Comparison of ENCODE assay signal across 21 cellular contexts in genomic region chr11:110409174-110409573, GRCh38. TPM values are rescaled to one million over a fixed set of nuclear protein-coding genes. Genes with fewer than 3 reads are reported as not detected.
DNase-seq lines count a peak whose midpoint lies in the region; ATAC-seq and TF ChIP-seq lines count a peak whose summit lies in the region.
"Had no signal": no experiment of that assay in that cellular context is flagged by ENCODE, and none has a peak within 500 bp of the region (broad histone marks: within the 10 kb centered on the region; RNA-seq: fewer than 3 reads in every experiment).

No MANE protein-coding gene starts in this region.

- intact Hi-C loops in naive thymus-derived CD4-positive, alpha-beta T cell (cut with micrococcal nuclease): no loop called here
- intact Hi-C loops in posterior cingulate gyrus (cut with DNase I): no loop called here

- no peak overlapping the region for H3K4me3 Mint-ChIP-seq in naive thymus-derived CD4-positive, alpha-beta T cell
- H3K4me3 Mint-ChIP-seq in HFFc6: no peak overlapping the region
- H3K4me3 Mint-ChIP-seq: activated naive CD8-positive, alpha-beta T cell treated with anti-CD3 and anti-CD28 coated beads, Interleukin-2, amount 50 U/mL, for 24 hours; activated T-helper 17 cell treated with anti-CD3 and anti-CD28 coated beads, Interleukin-2, amount 50 U/mL, for 72 hours had no signal

- H3K9me3 ChIP-seq in naive thymus-derived CD4-positive, alpha-beta T cell (ENCODE audit: control insufficient read depth in 2 of 3, low read length in 3 of 3): no peaks in the 10 kb centered on the region
- H3K9me3 ChIP-seq: BE2C, SJCRH30, thoracic aorta had no signal

- no peaks in the 10 kb centered on the region for H3K36me3 Mint-ChIP-seq in naive thymus-derived CD4-positive, alpha-beta T cell
- no peaks in the 10 kb centered on the region for H3K36me3 Mint-ChIP-seq in HFFc6 (ENCODE audit: low read depth)

- no peak overlapping the region for H3K27ac ChIP-seq in naive thymus-derived CD4-positive, alpha-beta T cell (ENCODE audit: low read depth, low read length)
- H3K27ac ChIP-seq: parathyroid adenoma, SJCRH30, skin epidermis, thoracic aorta had no signal

- peak; percentile 31 for ATAC-seq in naive thymus-derived CD4-positive, alpha-beta T cell
- ATAC-seq in GM21786 (IDR thresholded peaks at IDR 0.05; ENCODE audit: unreplicated experiment): no peak
- ATAC-seq: activated naive CD8-positive, alpha-beta T cell treated with anti-CD3 and anti-CD28 coated beads, Interleukin-2, amount 50 U/mL, for 24 hours; activated T-helper 17 cell treated with anti-CD3 and anti-CD28 coated beads, Interleukin-2, amount 50 U/mL, for 72 hours had no signal

- H3K4me1 Mint-ChIP-seq in naive thymus-derived CD4-positive, alpha-beta T cell: peaks cover 0 to 2% (median 0%) of the 10 kb centered on the region in 7 donors
- H3K4me1 Mint-ChIP-seq in HFFc6 (ENCODE audit: low read depth): no peaks in the 10 kb centered on the region
- H3K4me1 Mint-ChIP-seq: activated naive CD8-positive, alpha-beta T cell treated with anti-CD3 and anti-CD28 coated beads, Interleukin-2, amount 50 U/mL, for 24 hours; activated T-helper 17 cell treated with anti-CD3 and anti-CD28 coated beads, Interleukin-2, amount 50 U/mL, for 72 hours had no signal

- POLR2A ChIA-PET in naive thymus-derived CD4-positive, alpha-beta T cell (lab: Charles Lee): no interaction called here

- H3K36me3 ChIP-seq in naive thymus-derived CD4-positive, alpha-beta T cell (ENCODE audit: control insufficient read depth in 2 of 3, insufficient read depth in 3 of 3, low read length in 3 of 3): no peaks in the 10 kb centered on the region
- H3K36me3 ChIP-seq: BE2C, SJCRH30, thoracic aorta had no signal

- H3K27ac Mint-ChIP-seq in naive thymus-derived CD4-positive, alpha-beta T cell: no peak overlapping the region
- H3K27ac Mint-ChIP-seq in HFFc6: no peak overlapping the region
- H3K27ac Mint-ChIP-seq: activated naive CD8-positive, alpha-beta T cell treated with anti-CD3 and anti-CD28 coated beads, Interleukin-2, amount 50 U/mL, for 24 hours; activated T-helper 17 cell treated with anti-CD3 and anti-CD28 coated beads, Interleukin-2, amount 50 U/mL, for 72 hours had no signal

- no peaks in the 10 kb centered on the region for H3K27me3 ChIP-seq in naive thymus-derived CD4-positive, alpha-beta T cell (ENCODE audit: control insufficient read depth in 2 of 2, insufficient read depth in 2 of 2, low read length in 2 of 2)
- H3K27me3 ChIP-seq: BE2C, SJCRH30 had no signal

- DNase-seq in GF-D8 (lab: John Stamatoyannopoulos, UW): peak; percentile 77
- peak; percentile 18 for DNase-seq in NCI-H226
- peak; percentile 53 for DNase-seq in epithelial cell of esophagus (ENCODE audit: low read depth)
- no peak for DNase-seq in naive thymus-derived CD4-positive, alpha-beta T cell
- no peak for DNase-seq in DMS53 (lab: John Stamatoyannopoulos, UW)
- no peak for DNase-seq in HFFc6
- DNase-seq in posterior cingulate gyrus: no peak
- DNase-seq: activated CD4-positive, CD25-positive, alpha-beta regulatory T cell treated with anti-CD3 and anti-CD28 coated beads, Interleukin-2, amount 50 U/mL, for 72 hours; activated naive CD8-positive, alpha-beta T cell treated with anti-CD3 and anti-CD28 coated beads, Interleukin-2, amount 50 U/mL, for 24 hours; BE2C; GOT3; NCI-H187 treated with DMSO at 0.1 percent for 48 hours; NCI-H446 treated with DMSO at 0.1 percent for 48 hours; SJCRH30; stimulated activated CD4-positive, alpha-beta T cell treated with anti-CD3 and anti-CD28 coated beads, Interleukin-4, amount 100 ng/mL, for 4 hours; T-helper 9 cell had no signal

- no peaks in the 10 kb centered on the region for H3K4me1 ChIP-seq in naive thymus-derived CD4-positive, alpha-beta T cell (ENCODE audit: control insufficient read depth in 2 of 2, insufficient read depth in 2 of 2, low read length in 2 of 2)
- H3K4me1 ChIP-seq: BE2C, parathyroid adenoma, SJCRH30 had no signal

- no peak for TF ChIP-seq CTCF in epithelial cell of esophagus (IDR thresholded peaks at IDR 0.05; ENCODE audit: insufficient read depth, low read depth, low read length, missing control alignments)
- TF ChIP-seq CTCF in HFFc6 (IDR thresholded peaks at IDR 0.05): no peak

- CTCF ChIA-PET in naive thymus-derived CD4-positive, alpha-beta T cell (lab: Charles Lee): no interaction called here

- H3K9me3 Mint-ChIP-seq in naive thymus-derived CD4-positive, alpha-beta T cell: peaks cover 0 to 13% (median 0%) of the 10 kb centered on the region in 11 donors
- H3K9me3 Mint-ChIP-seq in HFFc6: 0 out of 2 replicates have a peak, but pooled peaks cover 4% of the 10 kb centered on the region

- H3K4me3 ChIP-seq in epithelial cell of esophagus (ENCODE audit: low read length): no peak overlapping the region
- no peak overlapping the region for H3K4me3 ChIP-seq in naive thymus-derived CD4-positive, alpha-beta T cell (ENCODE audit: low read length)
- H3K4me3 ChIP-seq: SJCRH30, skin epidermis, thoracic aorta had no signal

- H3K27me3 Mint-ChIP-seq in naive thymus-derived CD4-positive, alpha-beta T cell: peaks cover 0 to 6% (median 0%) of the 10 kb centered on the region in 5 donors
- peaks cover 7% of the 10 kb centered on the region for H3K27me3 Mint-ChIP-seq in HFFc6 (ENCODE audit: insufficient read depth)
- H3K27me3 Mint-ChIP-seq: activated naive CD8-positive, alpha-beta T cell treated with anti-CD3 and anti-CD28 coated beads, Interleukin-2, amount 50 U/mL, for 24 hours; activated T-helper 17 cell treated with anti-CD3 and anti-CD28 coated beads, Interleukin-2, amount 50 U/mL, for 72 hours had no signal

RNA-seq across cellular contexts. Expression of gene FDX1, which starts 20.6 kb away (rescaled TPM):
- 10 to 100 TPM in 3 of 5 experiments, 1 to 10 TPM in 2; 7.7 to 11.2 (median 10.8) TPM for total RNA-seq in naive thymus-derived CD4-positive, alpha-beta T cell
- polyA plus RNA-seq in naive thymus-derived CD4-positive, alpha-beta T cell: 10 to 100 TPM; 12.3 to 18.5 TPM
- 10 to 100 TPM in 1 of 6 experiments, 1 to 10 TPM in 5; 7.3 to 10.3 (median 9.5) TPM for total RNA-seq in HFFc6 (2021; fragmentation: NEBNext Ultra II Directional; extraction: Animal tissue kit (Norgen Biotek cat#: 25700))

Comparison
In these comparisons a context has a peak if more than half of its experiments do, and no peak if none do; other contexts are left out.
1. DNase-seq: peak in GF-D8 (single experiment), NCI-H226 (single experiment) and epithelial cell of esophagus (single experiment); none in naive thymus-derived CD4-positive, alpha-beta T cell (0 of 9), DMS53 (single experiment), HFFc6 (single experiment) and posterior cingulate gyrus (0 of 10).